ENCODE assay signal across 18 cellular contexts in the genomic region with DNA sequence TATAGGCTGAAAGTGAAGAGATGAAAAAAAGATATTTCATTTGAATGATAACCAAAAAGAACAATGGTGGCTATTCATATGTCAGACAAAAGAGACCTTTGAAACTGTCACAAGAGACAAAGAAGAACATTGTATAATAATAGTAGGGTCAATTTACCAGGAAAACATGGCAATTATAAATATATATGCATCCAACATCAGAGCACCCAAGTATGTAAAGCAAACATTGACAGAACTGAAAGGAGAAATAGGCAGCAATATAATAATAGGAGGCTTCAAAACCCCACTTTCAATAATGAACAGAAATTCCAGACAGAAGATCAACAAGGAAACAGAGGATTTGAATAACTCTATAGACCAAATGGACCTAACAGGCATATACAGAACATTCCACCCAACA.
"Had no signal": no experiment of that assay in that cellular context is flagged by ENCODE, and none has a peak within 500 bp of the region (broad histone marks: within the 10 kb centered on the region; RNA-seq: fewer than 3 reads in every experiment).

No MANE protein-coding gene starts in this region.

- ATAC-seq: activated T-cell treated with anti-CD3 and anti-CD28 coated beads, Interleukin-2, amount 50 U/mL, for 72 hours; foreskin keratinocyte; left lung; naive thymus-derived CD8-positive, alpha-beta T cell; stimulated activated naive B cell treated with anti-CD40 and anti-IgM and Interleukin-4, amounts not matched to agents 10 μg/mL and 1 μg/mL and 100 μg/mL, for 72 hours had no signal

- H3K27ac ChIP-seq: foreskin keratinocyte, left lung, parathyroid adenoma, transverse colon, vagina had no signal

- DNase-seq: activated B cell treated with CpG ODN at 0.5 μM for 24 hours; activated CD4-positive, alpha-beta T cell treated with anti-CD3 and anti-CD28 coated beads for 48 hours; activated CD8-positive, alpha-beta memory T cell treated with anti-CD3 and anti-CD28 coated beads, Interleukin-2, amount 50 U/mL, for 48 hours; activated gamma-delta T cell; activated T-cell treated with anti-CD3 and anti-CD28 coated beads, Interleukin-2, amount 50 U/mL, for 72 hours; amygdala; effector memory CD4-positive, alpha-beta T cell; foreskin keratinocyte; islet precursor cell; left lung; mammary epithelial cell; naive thymus-derived CD8-positive, alpha-beta T cell; stimulated activated CD4-positive, alpha-beta T cell treated with anti-CD3 and anti-CD28 coated beads, Interleukin-15, amount 100 ng/mL, for 24 hours; stimulated activated CD4-positive, alpha-beta T cell treated with anti-CD3 and anti-CD28 coated beads, Interleukin-4, amount 100 ng/mL, for 1 hour; stimulated activated naive B cell treated with anti-CD40 and anti-IgM and Interleukin-4, amounts not matched to agents 10 μg/mL and 1 μg/mL and 100 μg/mL, for 72 hours; transverse colon had no signal

- H3K27me3 ChIP-seq: foreskin keratinocyte, left lung, transverse colon, vagina had no signal
